8 cellular contexts compared by ENCODE assay signal in genomic region chr4:142405021-142405991, GRCh38.
DNase-seq lines count a peak whose midpoint lies in the region; ATAC-seq and TF ChIP-seq lines count a peak whose summit lies in the region.

No MANE protein-coding gene starts in this region.

- no peaks in the 10 kb centered on the region for H3K9me3 Mint-ChIP-seq in natural killer cell treated with Interleukin-12 subunit alpha and Interleukin-12 subunit beta and Interleukin-15 and Interleukin-18, amount 100 ng/mL, for 72 hours

- no peaks in the 10 kb centered on the region for H3K36me3 Mint-ChIP-seq in natural killer cell treated with Interleukin-12 subunit alpha and Interleukin-12 subunit beta and Interleukin-15 and Interleukin-18, amount 100 ng/mL, for 72 hours

- peak; percentile 75 for ATAC-seq in HG02571 (IDR thresholded peaks at IDR 0.05; ENCODE audit: unreplicated experiment)
- peak; percentile 72 to 73 for ATAC-seq in natural killer cell treated with Interleukin-12 subunit alpha and Interleukin-12 subunit beta and Interleukin-15 and Interleukin-18, amount 100 ng/mL, for 72 hours

- no peaks in the 10 kb centered on the region for H3K36me3 ChIP-seq in GM06990 (ENCODE audit: control insufficient read depth, insufficient read depth, low read length)
- H3K36me3 ChIP-seq in esophagus muscularis mucosa = no peaks in the 10 kb centered on the region
- no peaks in the 10 kb centered on the region for H3K36me3 ChIP-seq in thyroid gland

- peaks cover 23 to 40% of the 10 kb centered on the region in 2 donors for H3K4me1 Mint-ChIP-seq in natural killer cell treated with Interleukin-12 subunit alpha and Interleukin-12 subunit beta and Interleukin-15 and Interleukin-18, amount 100 ng/mL, for 72 hours (ENCODE audit: low read depth in 2 of 2)

- H3K4me1 ChIP-seq in esophagus muscularis mucosa = peaks cover 23 to 30% (median 24%) of the 10 kb centered on the region in 4 donors
- peaks cover 10 to 13% of the 10 kb centered on the region in 2 donors for H3K4me1 ChIP-seq in thyroid gland

- H3K27ac ChIP-seq in esophagus muscularis mucosa (replicated peaks in 1 of 4) (peak overlapping the region; percentile 68 to 77 (median 70)), thyroid gland (peak overlapping the region; percentile 52 to 73 (median 54))

- 13% methylated on average over 14 of the region's 14 CpGs for WGBS in esophagus muscularis mucosa
- 2 to 15% methylated on average over 14 of the region's 14 CpGs for WGBS in thyroid gland, 2 donors

- DNase-seq in GM06990 (ENCODE audit: extremely low read depth, insufficient read length) = peak; percentile 23
- peak; percentile 62 for DNase-seq in NCI-H82 treated with DMSO at 0.1 percent for 48 hours (lab: John Stamatoyannopoulos, UW; ENCODE audit: unreplicated experiment)
- DNase-seq in activated T-cell treated with anti-CD3 and anti-CD28 coated beads for 48 hours (ENCODE audit: low read depth) = peak; percentile 41
- no peak for DNase-seq in esophagus muscularis mucosa (ENCODE audit: extremely low spot score)
- no peak for DNase-seq in natural killer cell treated with Interleukin-12 subunit alpha and Interleukin-12 subunit beta and Interleukin-15 and Interleukin-18, amount 100 ng/mL, for 72 hours (ENCODE audit: low spot score)
- peak; percentile 38 to 44 for DNase-seq in thyroid gland
- DNase-seq in NCI-H526 treated with DMSO at 0.1 percent for 48 hours (lab: John Stamatoyannopoulos, UW) = no peak

- TF ChIP-seq POLR2A in esophagus muscularis mucosa (IDR thresholded peaks at IDR 0.05; ENCODE audit: low read depth) (no peak), thyroid gland (IDR thresholded peaks at IDR 0.05) (peak in 1 of 2 donors; percentile 17)

- intact Hi-C loops in esophagus muscularis mucosa (cut with DNase I) (no loop called here), thyroid gland (cut with DNase I) (no loop called here)

- no peaks in the 10 kb centered on the region for H3K27me3 Mint-ChIP-seq in natural killer cell treated with Interleukin-12 subunit alpha and Interleukin-12 subunit beta and Interleukin-15 and Interleukin-18, amount 100 ng/mL, for 72 hours

- peak overlapping the region; percentile 54 for H3K4me3 ChIP-seq in GM06990 (replicated peaks; ENCODE audit: low read depth, low read length)
- H3K4me3 ChIP-seq in esophagus muscularis mucosa = peak overlapping the region; percentile 52 to 64 (median 57)
- H3K4me3 ChIP-seq in thyroid gland (replicated peaks in 1 of 3) = peak overlapping the region in 2 of 3 donors; percentile 22 to 60

- H3K27me3 ChIP-seq in GM06990 (replicated peaks; ENCODE audit: control insufficient read depth, insufficient read depth, low read length) (no peaks in the 10 kb centered on the region), esophagus muscularis mucosa (no peaks in the 10 kb centered on the region), thyroid gland (no peaks in the 10 kb centered on the region)

- H3K9me3 ChIP-seq in esophagus muscularis mucosa (no peaks in the 10 kb centered on the region), thyroid gland (no peaks in the 10 kb centered on the region)

- peak overlapping the region; percentile 75 for H3K4me3 Mint-ChIP-seq in natural killer cell treated with Interleukin-12 subunit alpha and Interleukin-12 subunit beta and Interleukin-15 and Interleukin-18, amount 100 ng/mL, for 72 hours

- peak overlapping the region; percentile 82 to 90 for H3K27ac Mint-ChIP-seq in natural killer cell treated with Interleukin-12 subunit alpha and Interleukin-12 subunit beta and Interleukin-15 and Interleukin-18, amount 100 ng/mL, for 72 hours

- TF ChIP-seq CTCF in GM06990 (IDR thresholded peaks at IDR 0.05; ENCODE audit: insufficient read depth, low read length, poor library complexity, severe bottlenecking) = no peak
- no peak for TF ChIP-seq CTCF in esophagus muscularis mucosa (IDR thresholded peaks at IDR 0.05)
- no peak for TF ChIP-seq CTCF in thyroid gland (IDR thresholded peaks at IDR 0.05)

- no peak for TF ChIP-seq EP300 in esophagus muscularis mucosa (IDR thresholded peaks at IDR 0.05)

Comparison
In these comparisons a context has a peak if more than half of its experiments do, and no peak if none do; other contexts are left out.
1. DNase-seq: peak in GM06990 (single experiment), NCI-H82 treated with DMSO at 0.1 percent for 48 hours (single experiment), activated T-cell treated with anti-CD3 and anti-CD28 coated beads for 48 hours (single experiment) and thyroid gland (2 of 2); none in esophagus muscularis mucosa (single experiment), natural killer cell treated with Interleukin-12 subunit alpha and Interleukin-12 subunit beta and Interleukin-15 and Interleukin-18, amount 100 ng/mL, for 72 hours (single experiment) and NCI-H526 treated with DMSO at 0.1 percent for 48 hours (single experiment).
2. Peak in every context shown above with its lines, with median percentiles within 50 percentile points of each other: H3K4me3 ChIP-seq.